38 cellular contexts compared by ENCODE assay signal in genomic region chr6:16959789-16960188, GRCh38.
"Had no signal": no experiment of that assay in that cellular context is flagged by ENCODE, and none has a peak within 500 bp of the region (broad histone marks: within the 10 kb centered on the region; RNA-seq: fewer than 3 reads in every experiment).

No MANE protein-coding gene starts in this region.

- H3K36me3 Mint-ChIP-seq: activated CD8-positive, alpha-beta memory T cell treated with anti-CD3 and anti-CD28 coated beads, Interleukin-2, amount 10 ng/mL, durations not matched to agents 7 days and 5 days; activated naive CD4-positive, alpha-beta T cell treated with anti-CD3 and anti-CD28 coated beads, Interleukin-2, amount 10 ng/mL, durations not matched to agents 7 days and 5 days; activated naive CD4-positive, alpha-beta T cell treated with anti-CD3 and anti-CD28 coated beads, Interleukin-2, amount 50 U/mL, for 24 hours; activated naive CD8-positive, alpha-beta T cell; activated naive CD8-positive, alpha-beta T cell treated with anti-CD3 and anti-CD28 coated beads, Interleukin-2, amount 10 ng/mL, durations not matched to agents 7 days and 5 days; brain had no signal

- ATAC-seq: activated CD8-positive, alpha-beta memory T cell treated with anti-CD3 and anti-CD28 coated beads, Interleukin-2, amount 10 ng/mL, durations not matched to agents 7 days and 5 days; activated CD8-positive, alpha-beta T cell treated with anti-CD3 and anti-CD28 coated beads, Interleukin-2, amount 10 ng/mL, durations not matched to agents 7 days and 5 days; activated naive CD8-positive, alpha-beta T cell treated with anti-CD3 and anti-CD28 coated beads, Interleukin-2, amount 50 U/mL, for 24 hours; activated T-cell treated with anti-CD3 and anti-CD28 coated beads, Interleukin-2, amount 50 U/mL, for 4 hours; activated T-cell treated with anti-CD3 and anti-CD28 coated beads, Interleukin-2, amount 50 U/mL, for 72 hours; activated T-helper 17 cell treated with anti-CD3 and anti-CD28 coated beads, Interleukin-2, amount 50 U/mL, for 72 hours had no signal

- H3K9me3 Mint-ChIP-seq: activated B cell treated with CpG ODN at 0.5 μM for 24 hours; activated CD4-positive, alpha-beta memory T cell treated with anti-CD3 and anti-CD28 coated beads, Interleukin-2, amount 10 ng/mL, durations not matched to agents 7 days and 5 days; activated CD4-positive, alpha-beta T cell treated with anti-CD3 and anti-CD28 coated beads, Interleukin-2, amount 10 ng/mL, durations not matched to agents 24 days and 14 days; activated naive CD4-positive, alpha-beta T cell treated with anti-CD3 and anti-CD28 coated beads, Interleukin-2, amount 10 ng/mL, durations not matched to agents 7 days and 5 days; activated naive CD4-positive, alpha-beta T cell treated with anti-CD3 and anti-CD28 coated beads, Interleukin-2, amount 50 U/mL, for 24 hours; activated naive CD8-positive, alpha-beta T cell treated with anti-CD3 and anti-CD28 coated beads, Interleukin-2, amount 10 ng/mL, durations not matched to agents 7 days and 5 days; activated naive CD8-positive, alpha-beta T cell treated with anti-CD3 and anti-CD28 coated beads, Interleukin-2, amount 50 U/mL, for 24 hours; activated T-cell treated with anti-CD3 and anti-CD28 coated beads, Interleukin-2, amount 50 U/mL, for 4 hours; activated T-cell treated with anti-CD3 and anti-CD28 coated beads, Interleukin-2, amount 50 U/mL, for 72 hours; activated T-helper 1 cell treated with anti-CD3 and anti-CD28 coated beads, Interleukin-12 subunit alpha, Interleukin-12 subunit beta, Interleukin-2, Interleukin-4 antibody, amounts not matched to agents 30 ng/mL and 10 ng/mL and 1 ng/mL, durations not matched to agents 14 hours and 24 hours and 36 hours; activated T-helper 17 cell treated with anti-CD3 and anti-CD28 coated beads, Interleukin-2, amount 50 U/mL, for 72 hours; brain; central memory CD8-positive, alpha-beta T cell; T-helper 1 cell treated with Interleukin-12 subunit alpha and Interleukin-12 subunit beta and Interleukin-4 antibody, amounts not matched to agents 30 μg/mL and 1 μg/mL, for 36 hours; T-helper 2 cell treated with Interferon-gamma antibody and Interleukin-4, amounts not matched to agents 5 μg/mL and 100 μg/mL, for 36 hours had no signal

- H3K27me3 ChIP-seq: ascending aorta, cardiac muscle cell had no signal

- DNase-seq: activated B cell treated with CpG ODN at 0.5 μM for 24 hours; activated CD4-positive, alpha-beta memory T cell treated with anti-CD3 and anti-CD28 coated beads, Interleukin-2, amount 10 ng/mL, durations not matched to agents 7 days and 5 days; activated CD4-positive, alpha-beta T cell treated with anti-CD3 and anti-CD28 coated beads for 4 hours; activated CD4-positive, alpha-beta T cell treated with anti-CD3 and anti-CD28 coated beads, Interleukin-2, amount 10 ng/mL, durations not matched to agents 24 days and 14 days; activated CD4-positive, alpha-beta T cell treated with anti-CD3 and anti-CD28 coated beads, Interleukin-2, amount 50 U/mL, for 1 hour; activated CD4-positive, alpha-beta T cell treated with anti-CD3 and anti-CD28 coated beads, Interleukin-2, amount 50 U/mL, for 4 hours; activated CD4-positive, CD25-positive, alpha-beta regulatory T cell treated with anti-CD3 and anti-CD28 coated beads, Interleukin-2, amount 50 U/mL, for 72 hours; activated CD8-positive, alpha-beta memory T cell treated with anti-CD3 and anti-CD28 coated beads for 24 hours; activated CD8-positive, alpha-beta memory T cell treated with anti-CD3 and anti-CD28 coated beads, Interleukin-2, amount 10 ng/mL, durations not matched to agents 7 days and 5 days; activated CD8-positive, alpha-beta memory T cell treated with anti-CD3 and anti-CD28 coated beads, Interleukin-2, amount 50 U/mL, for 48 hours; activated CD8-positive, alpha-beta T cell treated with anti-CD3 and anti-CD28 coated beads, Interleukin-2, amount 10 ng/mL, durations not matched to agents 7 days and 5 days; activated effector memory CD4-positive, alpha-beta T cell treated with anti-CD3 and anti-CD28 coated beads, Interleukin-2, amount 50 U/mL, for 16 hours; activated naive CD4-positive, alpha-beta T cell treated with anti-CD3 and anti-CD28 coated beads, Interleukin-2, amount 10 ng/mL, durations not matched to agents 7 days and 5 days; activated naive CD4-positive, alpha-beta T cell treated with Interleukin-2 at 50 U/mL for 16 hours; activated naive CD8-positive, alpha-beta T cell treated with anti-CD3 and anti-CD28 coated beads, Interleukin-2, amount 10 ng/mL, durations not matched to agents 7 days and 5 days; activated naive CD8-positive, alpha-beta T cell treated with anti-CD3 and anti-CD28 coated beads, Interleukin-2, amount 50 U/mL, for 24 hours; activated T-cell treated with anti-CD3 and anti-CD28 coated beads, Interleukin-2, amount 50 U/mL, for 4 hours; activated T-cell treated with anti-CD3 and anti-CD28 coated beads, Interleukin-2, amount 50 U/mL, for 72 hours; amygdala; anterior cingulate cortex; caudate nucleus; cerebellar nuclear complex; T-helper 1 cell; T-helper 2 cell; T-helper 9 cell had no signal

- H3K36me3 ChIP-seq: ascending aorta, cardiac muscle cell had no signal

- H3K4me3 Mint-ChIP-seq: activated B cell treated with CpG ODN at 0.5 μM for 24 hours; activated CD4-positive, alpha-beta memory T cell treated with anti-CD3 and anti-CD28 coated beads, Interleukin-2, amount 10 ng/mL, durations not matched to agents 7 days and 5 days; activated CD4-positive, alpha-beta T cell treated with anti-CD3 and anti-CD28 coated beads, Interleukin-2, amount 10 ng/mL, durations not matched to agents 24 days and 14 days; activated CD8-positive, alpha-beta memory T cell treated with anti-CD3 and anti-CD28 coated beads, Interleukin-2, amount 10 ng/mL, durations not matched to agents 7 days and 5 days; activated CD8-positive, alpha-beta T cell treated with anti-CD3 and anti-CD28 coated beads, Interleukin-2, amount 10 ng/mL, durations not matched to agents 7 days and 5 days; activated naive CD4-positive, alpha-beta T cell treated with anti-CD3 and anti-CD28 coated beads, Interleukin-2, amount 10 ng/mL, durations not matched to agents 7 days and 5 days; activated naive CD4-positive, alpha-beta T cell treated with anti-CD3 and anti-CD28 coated beads, Interleukin-2, amount 50 U/mL, for 24 hours; activated naive CD8-positive, alpha-beta T cell; activated naive CD8-positive, alpha-beta T cell treated with anti-CD3 and anti-CD28 coated beads, Interleukin-2, amount 10 ng/mL, durations not matched to agents 7 days and 5 days; activated naive CD8-positive, alpha-beta T cell treated with anti-CD3 and anti-CD28 coated beads, Interleukin-2, amount 50 U/mL, for 24 hours; activated T-cell treated with anti-CD3 and anti-CD28 coated beads, Interleukin-2, amount 50 U/mL, for 4 hours; activated T-cell treated with anti-CD3 and anti-CD28 coated beads, Interleukin-2, amount 50 U/mL, for 72 hours; activated T-helper 1 cell treated with anti-CD3 and anti-CD28 coated beads, Interleukin-12 subunit alpha, Interleukin-12 subunit beta, Interleukin-2, Interleukin-4 antibody, amounts not matched to agents 30 ng/mL and 10 ng/mL and 1 ng/mL, durations not matched to agents 14 hours and 24 hours and 36 hours; activated T-helper 17 cell treated with anti-CD3 and anti-CD28 coated beads, Interleukin-2, amount 50 U/mL, for 72 hours; brain; central memory CD8-positive, alpha-beta T cell; T-helper 1 cell treated with Interleukin-12 subunit alpha and Interleukin-12 subunit beta and Interleukin-4 antibody, amounts not matched to agents 30 μg/mL and 1 μg/mL, for 36 hours; T-helper 2 cell treated with Interferon-gamma antibody and Interleukin-4, amounts not matched to agents 5 μg/mL and 100 μg/mL, for 36 hours had no signal

- H3K9me3 ChIP-seq: ascending aorta had no signal

- H3K4me3 ChIP-seq: ascending aorta, cardiac muscle cell had no signal

- FAIRE-seq: bronchial epithelial cell, TTC549 had no signal

- H3K27ac Mint-ChIP-seq: activated B cell treated with CpG ODN at 0.5 μM for 24 hours; activated CD4-positive, alpha-beta memory T cell treated with anti-CD3 and anti-CD28 coated beads, Interleukin-2, amount 10 ng/mL, durations not matched to agents 7 days and 5 days; activated CD4-positive, alpha-beta T cell treated with anti-CD3 and anti-CD28 coated beads, Interleukin-2, amount 10 ng/mL, durations not matched to agents 24 days and 14 days; activated CD8-positive, alpha-beta memory T cell treated with anti-CD3 and anti-CD28 coated beads, Interleukin-2, amount 10 ng/mL, durations not matched to agents 7 days and 5 days; activated CD8-positive, alpha-beta T cell treated with anti-CD3 and anti-CD28 coated beads, Interleukin-2, amount 10 ng/mL, durations not matched to agents 7 days and 5 days; activated naive CD4-positive, alpha-beta T cell treated with anti-CD3 and anti-CD28 coated beads, Interleukin-2, amount 10 ng/mL, durations not matched to agents 7 days and 5 days; activated naive CD4-positive, alpha-beta T cell treated with anti-CD3 and anti-CD28 coated beads, Interleukin-2, amount 50 U/mL, for 24 hours; activated naive CD8-positive, alpha-beta T cell; activated naive CD8-positive, alpha-beta T cell treated with anti-CD3 and anti-CD28 coated beads, Interleukin-2, amount 10 ng/mL, durations not matched to agents 7 days and 5 days; activated naive CD8-positive, alpha-beta T cell treated with anti-CD3 and anti-CD28 coated beads, Interleukin-2, amount 50 U/mL, for 24 hours; activated T-cell treated with anti-CD3 and anti-CD28 coated beads, Interleukin-2, amount 50 U/mL, for 72 hours; activated T-helper 1 cell treated with anti-CD3 and anti-CD28 coated beads, Interleukin-12 subunit alpha, Interleukin-12 subunit beta, Interleukin-2, Interleukin-4 antibody, amounts not matched to agents 30 ng/mL and 10 ng/mL and 1 ng/mL, durations not matched to agents 14 hours and 24 hours and 36 hours; activated T-helper 17 cell treated with anti-CD3 and anti-CD28 coated beads, Interleukin-2, amount 50 U/mL, for 72 hours; brain; T-helper 1 cell treated with Interleukin-12 subunit alpha and Interleukin-12 subunit beta and Interleukin-4 antibody, amounts not matched to agents 30 μg/mL and 1 μg/mL, for 36 hours; T-helper 2 cell treated with Interferon-gamma antibody and Interleukin-4, amounts not matched to agents 5 μg/mL and 100 μg/mL, for 36 hours had no signal

- H3K27ac ChIP-seq: ascending aorta, cardiac muscle cell, VCaP had no signal
